Comparison of ENCODE assay signal across 11 cellular contexts in genomic region chr1:6384962-6385672, GRCh38. TPM values are rescaled to one million over a fixed set of nuclear protein-coding genes. Genes with fewer than 3 reads are reported as not detected.
DNase-seq lines count a peak whose midpoint lies in the region; ATAC-seq and TF ChIP-seq lines count a peak whose summit lies in the region.
"Had no signal": no experiment of that assay in that cellular context is flagged by ENCODE, and none has a peak within 500 bp of the region (broad histone marks: within the 10 kb centered on the region; RNA-seq: fewer than 3 reads in every experiment).

No MANE protein-coding gene starts in this region.

- DNase-seq in DMS79 treated with DMSO at 0.1 percent for 48 hours (lab: John Stamatoyannopoulos, UW) (peak; percentile 78), amygdala (lab: John Stamatoyannopoulos, UW) (peak in 51 of 56 donors; percentile 18 to 90 (median 64)), glutamatergic neuron (no peak), trophoblast cell (no peak), NOMO-1 treated with DMSO at 0.1 percent for 48 hours (lab: John Stamatoyannopoulos, UW; ENCODE audit: unreplicated experiment) (no peak), mucosa of gallbladder (ENCODE audit: low spot score) (no peak)
- no peak for DNase-seq in activated naive CD4-positive, alpha-beta T cell treated with anti-CD3 and anti-CD28 coated beads, Interleukin-2, amount 10 ng/mL, durations not matched to agents 7 days and 5 days
- DNase-seq: activated T-cell treated with anti-CD3 and anti-CD28 coated beads, Interleukin-2, amount 50 U/mL, for 24 hours; RPMI8226 had no signal

- H4K8ac ChIP-seq in trophoblast cell (ENCODE audit: low read depth, low read length): no peak overlapping the region

- peaks cover 15% of the 10 kb centered on the region for H3K4me1 Mint-ChIP-seq in glutamatergic neuron (ENCODE audit: low read depth, unreplicated experiment)
- peaks cover 17% of the 10 kb centered on the region for H3K4me1 Mint-ChIP-seq in activated naive CD4-positive, alpha-beta T cell treated with anti-CD3 and anti-CD28 coated beads, Interleukin-2, amount 10 ng/mL, durations not matched to agents 7 days and 5 days

- no peak overlapping the region for H2AFZ ChIP-seq in trophoblast cell (ENCODE audit: insufficient read depth, low read length, poor library complexity)

- peaks cover 3% of the 10 kb centered on the region for H3K27me3 Mint-ChIP-seq in glutamatergic neuron (ENCODE audit: unreplicated experiment)
- no peaks in the 10 kb centered on the region for H3K27me3 Mint-ChIP-seq in activated naive CD4-positive, alpha-beta T cell treated with anti-CD3 and anti-CD28 coated beads, Interleukin-2, amount 10 ng/mL, durations not matched to agents 7 days and 5 days
- H3K27me3 Mint-ChIP-seq: activated T-cell treated with anti-CD3 and anti-CD28 coated beads, Interleukin-2, amount 50 U/mL, for 24 hours had no signal

- no peak overlapping the region for H3K27ac Mint-ChIP-seq in glutamatergic neuron (ENCODE audit: unreplicated experiment)
- H3K27ac Mint-ChIP-seq in activated naive CD4-positive, alpha-beta T cell treated with anti-CD3 and anti-CD28 coated beads, Interleukin-2, amount 10 ng/mL, durations not matched to agents 7 days and 5 days: no peak overlapping the region
- H3K27ac Mint-ChIP-seq: activated T-cell treated with anti-CD3 and anti-CD28 coated beads, Interleukin-2, amount 50 U/mL, for 24 hours had no signal

- no peak overlapping the region for H2BK120ac ChIP-seq in trophoblast cell (ENCODE audit: insufficient read depth, low read length, poor library complexity)

- no peaks in the 10 kb centered on the region for H3K27me3 ChIP-seq in trophoblast cell (ENCODE audit: insufficient read depth, low read length)

- no peak overlapping the region for H3K4me2 ChIP-seq in trophoblast cell (ENCODE audit: low read length)

- TF ChIP-seq CTCF in glutamatergic neuron (IDR thresholded peaks at IDR 0.05; ENCODE audit: partially characterized antibody, unreplicated experiment): no peak

- no peak overlapping the region for H4K12ac ChIP-seq in trophoblast cell (ENCODE audit: low read depth, low read length)

- H3K18ac ChIP-seq in trophoblast cell (ENCODE audit: low read length): peak overlapping the region; percentile 2

- no peak overlapping the region for H3K27ac ChIP-seq in trophoblast cell (ENCODE audit: low read depth, low read length)

- no peak overlapping the region for H3K23ac ChIP-seq in trophoblast cell (ENCODE audit: low read length)

- WGBS in trophoblast cell (ENCODE audit: extremely low coverage, insufficient coverage, insufficient read length): no CpG with 5 or more reads among the region's 16 CpGs

- H3K79me2 ChIP-seq in trophoblast cell (ENCODE audit: control insufficient read depth, insufficient read depth, low read length, poor library complexity): no peaks in the 10 kb centered on the region

- H2AK5ac ChIP-seq in trophoblast cell (ENCODE audit: low read length): no peak overlapping the region

- H3K9ac ChIP-seq in trophoblast cell (ENCODE audit: low read length): no peak overlapping the region

- no peak overlapping the region for H3K4me3 ChIP-seq in trophoblast cell (ENCODE audit: low read depth, low read length)

- H3K36me3 Mint-ChIP-seq in glutamatergic neuron (ENCODE audit: unreplicated experiment): peaks cover 5% of the 10 kb centered on the region
- H3K36me3 Mint-ChIP-seq in activated naive CD4-positive, alpha-beta T cell treated with anti-CD3 and anti-CD28 coated beads, Interleukin-2, amount 10 ng/mL, durations not matched to agents 7 days and 5 days: peaks cover 9% of the 10 kb centered on the region

- peaks cover 12% of the 10 kb centered on the region in 2 experiments for H3K4me1 ChIP-seq in trophoblast cell (ENCODE audit: control insufficient read depth in 1 of 2, insufficient read depth in 2 of 2, low read length in 2 of 2)

- no peaks in the 10 kb centered on the region for H3K36me3 ChIP-seq in trophoblast cell (ENCODE audit: control insufficient read depth in 1 of 2, insufficient read depth in 2 of 2, low read length in 2 of 2)

- H3K4ac ChIP-seq in trophoblast cell (ENCODE audit: low read depth, low read length): no peak overlapping the region

- no peaks in the 10 kb centered on the region for H3K9me3 ChIP-seq in trophoblast cell (ENCODE audit: insufficient read depth, low read depth, low read length)

- peaks cover 4% of the 10 kb centered on the region for H3K79me1 ChIP-seq in trophoblast cell (ENCODE audit: low read length)

- H4K91ac ChIP-seq in trophoblast cell (ENCODE audit: low read depth, low read length): no peak overlapping the region

- peaks cover 4% of the 10 kb centered on the region for H3K9me3 Mint-ChIP-seq in glutamatergic neuron (ENCODE audit: unreplicated experiment)
- peaks cover 3% of the 10 kb centered on the region for H3K9me3 Mint-ChIP-seq in activated naive CD4-positive, alpha-beta T cell treated with anti-CD3 and anti-CD28 coated beads, Interleukin-2, amount 10 ng/mL, durations not matched to agents 7 days and 5 days
- H3K9me3 Mint-ChIP-seq: activated T-cell treated with anti-CD3 and anti-CD28 coated beads, Interleukin-2, amount 50 U/mL, for 24 hours had no signal

- no peak for ATAC-seq in HG03520 (IDR thresholded peaks at IDR 0.05; ENCODE audit: unreplicated experiment)

- H3K4me3 Mint-ChIP-seq in glutamatergic neuron (ENCODE audit: unreplicated experiment): peak overlapping the region; percentile 7
- H3K4me3 Mint-ChIP-seq in activated naive CD4-positive, alpha-beta T cell treated with anti-CD3 and anti-CD28 coated beads, Interleukin-2, amount 10 ng/mL, durations not matched to agents 7 days and 5 days: no peak overlapping the region
- H3K4me3 Mint-ChIP-seq: activated T-cell treated with anti-CD3 and anti-CD28 coated beads, Interleukin-2, amount 50 U/mL, for 24 hours had no signal

- H2BK12ac ChIP-seq in trophoblast cell (ENCODE audit: low read length): no peak overlapping the region

- CTCF ChIA-PET in activated naive CD4-positive, alpha-beta T cell treated with anti-CD3 and anti-CD28 coated beads, Interleukin-2, amount 10 ng/mL, durations not matched to agents 7 days and 5 days (lab: Charles Lee): interaction anchor here (0.6 to 2.0 kb wide), 5 partner anchors 20 to 417 kb away, joined by 3 to 6 read pairs (median 4); no protein-coding TSS in a partner anchor

- H2BK5ac ChIP-seq in trophoblast cell (ENCODE audit: low read depth, low read length, poor library complexity): no peak overlapping the region

- H3K14ac ChIP-seq in trophoblast cell (ENCODE audit: low read length): no peak overlapping the region

RNA-seq across cellular contexts. Expression of gene ACOT7, which starts 8.4 kb away (rescaled TPM):
- total RNA-seq in glutamatergic neuron (ENCODE audit: unreplicated experiment): 175 TPM
- polyA plus RNA-seq in trophoblast cell (2013): 30.7 and 31.4 TPM in 2 replicates
- 21.4 TPM for total RNA-seq in mucosa of gallbladder

RNA-seq across cellular contexts. Expression of gene HES2, which starts 34.6 kb away (rescaled TPM):
- total RNA-seq in glutamatergic neuron (ENCODE audit: unreplicated experiment): 54.6 TPM
- 33.7 and 41.0 TPM in 2 replicates for polyA plus RNA-seq in trophoblast cell (2013)
- 0.09 TPM for total RNA-seq in mucosa of gallbladder
- total RNA-seq: Daoy had no signal

RNA-seq across cellular contexts. Expression of gene ESPN, which starts 39.5 kb away (rescaled TPM):
- total RNA-seq in glutamatergic neuron (ENCODE audit: unreplicated experiment): 25.7 TPM
- 5.8 and 6.9 TPM in 2 replicates for polyA plus RNA-seq in trophoblast cell (2013)
- 3.1 TPM for total RNA-seq in mucosa of gallbladder
- total RNA-seq: Daoy had no signal

Comparison
In these comparisons a context has a peak if more than half of its experiments do, and no peak if none do; other contexts are left out.
1. DNase-seq: peak in DMS79 treated with DMSO at 0.1 percent for 48 hours (single experiment) and amygdala (51 of 56); none in glutamatergic neuron (single experiment), trophoblast cell (0 of 2), NOMO-1 treated with DMSO at 0.1 percent for 48 hours (single experiment), activated naive CD4-positive, alpha-beta T cell treated with anti-CD3 and anti-CD28 coated beads, Interleukin-2, amount 10 ng/mL, durations not matched to agents 7 days and 5 days (single experiment) and mucosa of gallbladder (single experiment).
2. RNA of gene HES2, which starts 34.6 kb away (total RNA-seq): 54.6 TPM in glutamatergic neuron (single experiment); 0.09 TPM in mucosa of gallbladder (single experiment); every median in the first group is over 10 times any median in the second.